ENCODE assay signal across 1 cellular context in genomic region chr10:70233109-70233938, GRCh38.
A peak's percentile ranks its signal among the peaks of the same experiment; 100 is the strongest.
TF ChIP-seq lines count a peak whose summit lies in the region.

Gene PPA1 (minus strand): TSS chr10:70233429. CDS start chr10:70233327, 102 bp downstream.

TF ChIP-seq in HepG2, 621 proteins besides CTCF, POLR2A, EP300 and RAD21 (continued from another document and continues in another):
- TF ChIP-seq ATF5 (CRISPR knock-in tag; IDR thresholded peaks at IDR 0.05; ENCODE audit: low read depth) (no peak), ZGPAT (CRISPR knock-in tag; IDR thresholded peaks at IDR 0.05) (peak; percentile 70; the same call in 1 of the 2 replicates), ZNF616 (CRISPR knock-in tag; IDR thresholded peaks at IDR 0.05; ENCODE audit: low read depth) (0 out of 2 replicates have a peak, but pooled peaks have one; percentile 84), ETS1 (CRISPR knock-in tag; IDR thresholded peaks at IDR 0.05) (no peak), ZNF770 (CRISPR knock-in tag; IDR thresholded peaks at IDR 0.05) (peak; percentile 72), TFDP1 (CRISPR knock-in tag; IDR thresholded peaks at IDR 0.05; ENCODE audit: borderline replicate concordance) (peak; percentile 89; the same call in 1 of the 2 replicates), PAX8 (CRISPR knock-in tag; IDR thresholded peaks at IDR 0.05; ENCODE audit: borderline replicate concordance) (peak; percentile 58; the same call in 1 of the 2 replicates), GATAD2A (CRISPR knock-in tag; IDR thresholded peaks at IDR 0.05) (0 out of 2 replicates have a peak, but pooled peaks have one; percentile 31), IRX3 (CRISPR knock-in tag; IDR thresholded peaks at IDR 0.05; ENCODE audit: borderline replicate concordance, low read depth) (no peak), CEBPG (CRISPR knock-in tag; IDR thresholded peaks at IDR 0.05) (no peak), ZNF773 (CRISPR knock-in tag; IDR thresholded peaks at IDR 0.05; ENCODE audit: borderline replicate concordance) (peak; percentile 76; the same call in 1 of the 2 replicates), AGO2 (optimal IDR thresholded peaks at IDR 0.05; ENCODE audit: low read depth, low read length) (peak; percentile 72), SP2 (CRISPR knock-in tag; IDR thresholded peaks at IDR 0.05) (no peak), ZMYM2 (CRISPR knock-in tag; IDR thresholded peaks at IDR 0.05) (no peak; the same call in 1 of the 2 replicates), ZNF878 (CRISPR knock-in tag; IDR thresholded peaks at IDR 0.05) (peak; percentile 90; the same call in 1 of the 2 replicates), TBX3 (IDR thresholded peaks at IDR 0.05; ENCODE audit: borderline replicate concordance) (no peak), SNRNP70 (IDR thresholded peaks at IDR 0.05; ENCODE audit: low read depth, low read length) (no peak), ZNF790 (CRISPR knock-in tag; IDR thresholded peaks at IDR 0.05; ENCODE audit: borderline replicate concordance) (0 out of 2 replicates have a peak, but pooled peaks have one; percentile 42), MAFF (IDR thresholded peaks at IDR 0.05; ENCODE audit: low read depth, low read length) (no peak), GATAD1 (CRISPR knock-in tag; IDR thresholded peaks at IDR 0.05) (no peak), SRSF4 (IDR thresholded peaks at IDR 0.05; ENCODE audit: low read depth, low read length, poor library complexity, severe bottlenecking) (no peak), ATF2 (CRISPR knock-in tag; IDR thresholded peaks at IDR 0.05) (no peak; the same call in none of the 2 replicates), ZNF121 (CRISPR knock-in tag; IDR thresholded peaks at IDR 0.05) (0 out of 2 replicates have a peak, but pooled peaks have one; percentile 42), FOXK2 (IDR thresholded peaks at IDR 0.05) (no peak), ZNF160 (CRISPR knock-in tag; IDR thresholded peaks at IDR 0.05) (no peak), CREB3 (CRISPR knock-in tag; IDR thresholded peaks at IDR 0.05) (no peak), POLR2AphosphoS5 (IDR thresholded peaks at IDR 0.05; ENCODE audit: low read depth, low read length) (peak; percentile 87), ATM (IDR thresholded peaks at IDR 0.05; ENCODE audit: borderline replicate concordance) (no peak), ZNF800 (CRISPR knock-in tag; IDR thresholded peaks at IDR 0.05) (no peak), FOXK1 (CRISPR knock-in tag; IDR thresholded peaks at IDR 0.05; ENCODE audit: borderline replicate concordance, low read depth) (0 out of 2 replicates have a peak, but pooled peaks have one; percentile 55), ZNF441 (CRISPR knock-in tag; IDR thresholded peaks at IDR 0.05; ENCODE audit: borderline replicate concordance) (0 out of 2 replicates have a peak, but pooled peaks have one; percentile 24), ADNP (CRISPR knock-in tag; IDR thresholded peaks at IDR 0.05) (no peak), SATB2 (CRISPR knock-in tag; IDR thresholded peaks at IDR 0.05) (no peak), MTA3 (CRISPR knock-in tag; IDR thresholded peaks at IDR 0.05) (no peak), HHEX (CRISPR knock-in tag; IDR thresholded peaks at IDR 0.05) (no peak), GPN1 (CRISPR knock-in tag; IDR thresholded peaks at IDR 0.05; ENCODE audit: borderline replicate concordance) (no peak), GFI1 (CRISPR knock-in tag; IDR thresholded peaks at IDR 0.05; ENCODE audit: borderline replicate concordance) (no peak), MTF1 (CRISPR knock-in tag; IDR thresholded peaks at IDR 0.05) (no peak), ZNF256 (CRISPR knock-in tag; conservative IDR thresholded peaks at IDR 0.05) (no peak), CC2D1A (CRISPR knock-in tag; IDR thresholded peaks at IDR 0.05) (no peak), ELF4 (CRISPR knock-in tag; IDR thresholded peaks at IDR 0.05; ENCODE audit: borderline replicate concordance) (no peak), PLRG1 (conservative IDR thresholded peaks at IDR 0.05) (no peak), ZNF275 (CRISPR knock-in tag; IDR thresholded peaks at IDR 0.05; ENCODE audit: borderline replicate concordance) (no peak; the same call in 1 of the 2 replicates), ZNF563 (CRISPR knock-in tag; IDR thresholded peaks at IDR 0.05) (peak; percentile 72), ZNF562 (CRISPR knock-in tag; IDR thresholded peaks at IDR 0.05; ENCODE audit: borderline replicate concordance) (no peak), ZSCAN29 (CRISPR knock-in tag; conservative IDR thresholded peaks at IDR 0.05) (no peak), SP1 (IDR thresholded peaks at IDR 0.05) (no peak), SP1 (CRISPR knock-in tag; IDR thresholded peaks at IDR 0.05) (peak; percentile 48; the same call in 1 of the 2 replicates), HINFP (CRISPR knock-in tag; IDR thresholded peaks at IDR 0.05; ENCODE audit: low read depth) (no peak; the same call in 1 of the 2 replicates), ZNF280D (CRISPR knock-in tag; IDR thresholded peaks at IDR 0.05) (no peak), ZNF746 (CRISPR knock-in tag; IDR thresholded peaks at IDR 0.05) (peak; percentile 45; the same call in 1 of the 2 replicates), SP5 (CRISPR knock-in tag; IDR thresholded peaks at IDR 0.05; ENCODE audit: borderline replicate concordance, low read depth) (peak; percentile 51)
